ENCODE assay signal across 1 cellular context in genomic region chrX:103254171-103254824, GRCh38.
TF ChIP-seq lines count a peak whose summit lies in the region.

No MANE protein-coding gene starts in this region.

TF ChIP-seq in GM12878, 131 proteins besides CTCF, POLR2A, EP300 and RAD21:
- TF ChIP-seq HDGF (IDR thresholded peaks at IDR 0.05): no peak
- no peak for TF ChIP-seq MLLT1 (IDR thresholded peaks at IDR 0.05)
- TF ChIP-seq SMAD1 (IDR thresholded peaks at IDR 0.05; ENCODE audit: low read depth, partially characterized antibody): no peak
- TF ChIP-seq EGR1 (IDR thresholded peaks at IDR 0.05; ENCODE audit: borderline replicate concordance in 1 of 2, low read depth in 2 of 2, low read length in 2 of 2): peak in 1 of 2 experiments; percentile 14; a peak in 1 of 3 replicates
- TF ChIP-seq ZBTB11 (CRISPR knock-in tag; IDR thresholded peaks at IDR 0.05): no peak
- peak; percentile 10 for TF ChIP-seq PBX3 (IDR thresholded peaks at IDR 0.05; ENCODE audit: insufficient replicate concordance, low read depth, low read length)
- TF ChIP-seq MTA2 (IDR thresholded peaks at IDR 0.05; ENCODE audit: low read depth): no peak
- TF ChIP-seq CHD1 (IDR thresholded peaks at IDR 0.05; ENCODE audit: low read depth, low read length): no peak
- no peak for TF ChIP-seq TCF7 (IDR thresholded peaks at IDR 0.05; ENCODE audit: borderline replicate concordance)
- peak; percentile 45; the same call in 1 of the 2 replicates for TF ChIP-seq YY1 (IDR thresholded peaks at IDR 0.05; ENCODE audit: low read depth, low read length)
- no peak for TF ChIP-seq IRF5 (IDR thresholded peaks at IDR 0.05; ENCODE audit: borderline replicate concordance)
- no peak for TF ChIP-seq BHLHE40 (IDR thresholded peaks at IDR 0.05; ENCODE audit: borderline replicate concordance in 1 of 2, low read depth in 2 of 2, low read length in 1 of 2)
- peak; percentile 19; the same call in 1 of the 2 replicates for TF ChIP-seq IKZF1 (conservative IDR thresholded peaks at IDR 0.05)
- TF ChIP-seq HCFC1 (IDR thresholded peaks at IDR 0.05; ENCODE audit: low read length): no peak
- TF ChIP-seq LARP7 (IDR thresholded peaks at IDR 0.05): 0 out of 2 replicates have a peak, but pooled peaks have one; percentile 13
- no peak for TF ChIP-seq KAT2A (conservative IDR thresholded peaks at IDR 0.05; ENCODE audit: control insufficient read depth, low read depth, low read length)
- TF ChIP-seq NR2F1 (conservative IDR thresholded peaks at IDR 0.05): 0 out of 2 replicates have a peak, but pooled peaks have one; percentile 12
- TF ChIP-seq CHD4 (IDR thresholded peaks at IDR 0.05): no peak
- TF ChIP-seq ATF2 (IDR thresholded peaks at IDR 0.05; ENCODE audit: low read length): no peak
- TF ChIP-seq YBX1 (IDR thresholded peaks at IDR 0.05): no peak
- TF ChIP-seq MEF2A (IDR thresholded peaks at IDR 0.05; ENCODE audit: insufficient read depth, low read depth, low read length): no peak
- no peak for TF ChIP-seq TCF3 (IDR thresholded peaks at IDR 0.05; ENCODE audit: borderline replicate concordance, insufficient read depth, low read depth, low read length)
- no peak for TF ChIP-seq USF1 (IDR thresholded peaks at IDR 0.05; ENCODE audit: borderline replicate concordance, extremely low read length, insufficient read depth, low read depth, low read length)
- no peak for TF ChIP-seq ATF7 (IDR thresholded peaks at IDR 0.05; ENCODE audit: low read depth)
- TF ChIP-seq RB1 (IDR thresholded peaks at IDR 0.05; ENCODE audit: borderline replicate concordance): no peak
- no peak for TF ChIP-seq RCOR1 (conservative IDR thresholded peaks at IDR 0.05; ENCODE audit: low read depth, low read length)
- no peak for TF ChIP-seq BMI1 (IDR thresholded peaks at IDR 0.05; ENCODE audit: borderline replicate concordance)
- TF ChIP-seq IKZF2 (IDR thresholded peaks at IDR 0.05): 0 out of 4 replicates have a peak, but pooled peaks of 1 of the 2 experiments have one; percentile 27
- no peak for TF ChIP-seq HDAC2 (IDR thresholded peaks at IDR 0.05)
- no peak for TF ChIP-seq BCL3 (IDR thresholded peaks at IDR 0.05; ENCODE audit: borderline replicate concordance, insufficient read depth, low read depth, low read length, poor library complexity, severe bottlenecking)
- no peak for TF ChIP-seq ZBTB40 (IDR thresholded peaks at IDR 0.05; ENCODE audit: borderline replicate concordance)
- peak; percentile 72 for TF ChIP-seq PKNOX1 (IDR thresholded peaks at IDR 0.05)
- TF ChIP-seq MAX (IDR thresholded peaks at IDR 0.05; ENCODE audit: low read depth, low read length): no peak
- TF ChIP-seq FOS (IDR thresholded peaks at IDR 0.05; ENCODE audit: borderline replicate concordance, extremely low read depth, insufficient read length): no peak
- TF ChIP-seq NR2C1 (IDR thresholded peaks at IDR 0.05): peak; percentile 35; the same call in 1 of the 2 replicates
- TF ChIP-seq TARDBP (IDR thresholded peaks at IDR 0.05; ENCODE audit: borderline replicate concordance): no peak
- TF ChIP-seq CREB1 (IDR thresholded peaks at IDR 0.05; ENCODE audit: low read depth): 0 out of 2 replicates have a peak, but pooled peaks have one; percentile 21
- TF ChIP-seq TCF12 (IDR thresholded peaks at IDR 0.05; ENCODE audit: low read depth, low read length): no peak
- 0 out of 2 replicates have a peak, but pooled peaks have one; percentile 30 for TF ChIP-seq CHD2 (IDR thresholded peaks at IDR 0.05; ENCODE audit: borderline replicate concordance, low read depth, low read length)
- TF ChIP-seq POLR2AphosphoS5 (IDR thresholded peaks at IDR 0.05; ENCODE audit: low read length): no peak
